ENCODE assay signal across 11 cellular contexts in the genomic region with DNA sequence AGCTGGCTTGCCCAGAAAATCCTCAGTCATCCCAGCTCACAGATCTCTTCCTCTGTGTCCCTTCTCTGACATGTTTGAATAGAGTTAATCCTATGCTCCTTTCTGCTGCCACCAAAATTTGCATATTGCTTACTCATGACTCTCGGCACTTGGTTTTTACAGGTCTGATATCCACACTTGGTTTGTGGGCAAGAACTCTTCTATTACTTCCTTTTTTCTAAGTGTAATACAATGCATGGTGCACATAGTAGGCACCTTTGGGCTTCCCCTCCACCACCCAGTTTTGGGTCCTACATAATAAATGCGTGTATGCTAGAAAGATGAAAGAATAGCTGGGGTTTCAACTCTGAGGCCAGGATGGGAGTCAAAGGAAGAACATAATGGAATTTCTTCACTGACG.
DNase-seq lines count a peak whose midpoint lies in the region; ATAC-seq, FAIRE-seq and TF ChIP-seq lines count a peak whose summit lies in the region.
"Had no signal": no experiment of that assay in that cellular context is flagged by ENCODE, and none has a peak within 500 bp of the region (broad histone marks: within the 10 kb centered on the region; RNA-seq: fewer than 3 reads in every experiment).

No MANE protein-coding gene starts in this region.

- no peaks in the 10 kb centered on the region for H3K36me3 ChIP-seq in body of pancreas (replicated peaks in 1 of 2; ENCODE audit: insufficient read depth in 1 of 2, low read depth in 2 of 2)
- H3K36me3 ChIP-seq: pancreas had no signal

- TF ChIP-seq POLR2A in body of pancreas (IDR thresholded peaks at IDR 0.05) = no peak

- H3K27me3 Mint-ChIP-seq in activated naive CD4-positive, alpha-beta T cell treated with anti-CD3 and anti-CD28 coated beads, Interleukin-2, amount 50 U/mL, for 24 hours = peaks cover 6% of the 10 kb centered on the region
- no peaks in the 10 kb centered on the region for H3K27me3 Mint-ChIP-seq in activated naive CD4-positive, alpha-beta T cell treated with anti-CD3 and anti-CD28 coated beads for 36 hours (ENCODE audit: low read depth)

- H3K9me3 ChIP-seq in body of pancreas = no peaks in the 10 kb centered on the region
- H3K9me3 ChIP-seq: pancreas had no signal

- TF ChIP-seq CTCF in body of pancreas (IDR thresholded peaks at IDR 0.05) = no peak

- ATAC-seq in HG03045 (IDR thresholded peaks at IDR 0.05; ENCODE audit: unreplicated experiment) (peak; percentile 44), GM21723 (IDR thresholded peaks at IDR 0.05; ENCODE audit: unreplicated experiment) (no peak), left ventricle myocardium superior (no peak), body of pancreas (no peak)
- ATAC-seq: Panc1, pancreas had no signal

- H3K4me3 Mint-ChIP-seq in activated naive CD4-positive, alpha-beta T cell treated with anti-CD3 and anti-CD28 coated beads, Interleukin-2, amount 50 U/mL, for 24 hours = no peak overlapping the region
- no peak overlapping the region for H3K4me3 Mint-ChIP-seq in activated naive CD4-positive, alpha-beta T cell treated with anti-CD3 and anti-CD28 coated beads for 36 hours

- CTCF ChIA-PET in activated naive CD4-positive, alpha-beta T cell treated with anti-CD3 and anti-CD28 coated beads for 36 hours (lab: Charles Lee) = interaction anchor here (1.0 kb wide), 1 partner anchor 255 kb away, joined by 3 read pairs; no protein-coding TSS in a partner anchor

- intact Hi-C loops in activated naive CD4-positive, alpha-beta T cell treated with anti-CD3 and anti-CD28 coated beads for 36 hours (cut with micrococcal nuclease) = no loop called here
- intact Hi-C loops in left ventricle myocardium superior (cut with micrococcal nuclease) (no loop called here), body of pancreas (cut with DNase I) (no loop called here)

- DNase-seq in activated naive CD4-positive, alpha-beta T cell treated with anti-CD3 and anti-CD28 coated beads for 36 hours = no peak
- DNase-seq in RPMI8226 (peak; percentile 5), left ventricle myocardium superior (no peak), body of pancreas (no peak), frontal cortex (ENCODE audit: low spot score in 2 of 2) (no peak)
- DNase-seq: pancreas had no signal

- H3K27me3 ChIP-seq in body of pancreas = no peaks in the 10 kb centered on the region
- H3K27me3 ChIP-seq: pancreas had no signal

- 35 to 59% methylated on average over 3 of the region's 3 CpGs for WGBS in body of pancreas, 2 donors

- no peaks in the 10 kb centered on the region for H3K9me3 Mint-ChIP-seq in activated naive CD4-positive, alpha-beta T cell treated with anti-CD3 and anti-CD28 coated beads, Interleukin-2, amount 50 U/mL, for 24 hours
- H3K9me3 Mint-ChIP-seq in activated naive CD4-positive, alpha-beta T cell treated with anti-CD3 and anti-CD28 coated beads for 36 hours = peaks cover 3% of the 10 kb centered on the region

- peaks cover 13% of the 10 kb centered on the region for H3K4me1 ChIP-seq in body of pancreas
- H3K4me1 ChIP-seq: pancreas had no signal

- no peak overlapping the region for H3K4me3 ChIP-seq in body of pancreas
- H3K4me3 ChIP-seq: pancreas had no signal

- H3K27ac ChIP-seq in body of pancreas = no peak overlapping the region
- H3K27ac ChIP-seq: pancreas had no signal

- H3K4me1 Mint-ChIP-seq in activated naive CD4-positive, alpha-beta T cell treated with anti-CD3 and anti-CD28 coated beads, Interleukin-2, amount 50 U/mL, for 24 hours = peaks cover 5% of the 10 kb centered on the region
- H3K4me1 Mint-ChIP-seq in activated naive CD4-positive, alpha-beta T cell treated with anti-CD3 and anti-CD28 coated beads for 36 hours (ENCODE audit: low read depth) = no peaks in the 10 kb centered on the region

- FAIRE-seq in frontal cortex (lab: Jason Lieb, UNC) = no peak
- FAIRE-seq: keratinocyte, pancreas had no signal

- H3K27ac Mint-ChIP-seq in activated naive CD4-positive, alpha-beta T cell treated with anti-CD3 and anti-CD28 coated beads, Interleukin-2, amount 50 U/mL, for 24 hours = peak overlapping the region; percentile 10
- no peak overlapping the region for H3K27ac Mint-ChIP-seq in activated naive CD4-positive, alpha-beta T cell treated with anti-CD3 and anti-CD28 coated beads for 36 hours

- H3K36me3 Mint-ChIP-seq in activated naive CD4-positive, alpha-beta T cell treated with anti-CD3 and anti-CD28 coated beads, Interleukin-2, amount 50 U/mL, for 24 hours = peaks cover 8% of the 10 kb centered on the region
- peaks cover 12% of the 10 kb centered on the region for H3K36me3 Mint-ChIP-seq in activated naive CD4-positive, alpha-beta T cell treated with anti-CD3 and anti-CD28 coated beads for 36 hours (ENCODE audit: low read depth)
